9 cellular contexts compared by ENCODE assay signal in genomic region chr2:205024822-205025518, GRCh38.
DNase-seq lines count a peak whose midpoint lies in the region; ATAC-seq and TF ChIP-seq lines count a peak whose summit lies in the region.
"Had no signal": no experiment of that assay in that cellular context is flagged by ENCODE, and none has a peak within 500 bp of the region (broad histone marks: within the 10 kb centered on the region; RNA-seq: fewer than 3 reads in every experiment).

No MANE protein-coding gene starts in this region.

- 56 to 77% methylated on average over 10 of the region's 10 CpGs for WGBS in thyroid gland, 2 donors

- ATAC-seq in GM21786 (IDR thresholded peaks at IDR 0.05; ENCODE audit: unreplicated experiment): no peak
- ATAC-seq in GM21528 (IDR thresholded peaks at IDR 0.05; ENCODE audit: low FRiP score, unreplicated experiment): no peak

- H3K27me3 ChIP-seq in thyroid gland: no peaks in the 10 kb centered on the region

- H3K4me3 ChIP-seq in thyroid gland (replicated peaks in 1 of 3): no peak overlapping the region

- H3K36me3 Mint-ChIP-seq in chondrocyte (ENCODE audit: low read depth): no peaks in the 10 kb centered on the region
- H3K36me3 Mint-ChIP-seq: naive B cell had no signal

- H3K4me3 Mint-ChIP-seq in chondrocyte (ENCODE audit: unreplicated experiment): peak overlapping the region; percentile 54
- H3K4me3 Mint-ChIP-seq: naive B cell had no signal

- TF ChIP-seq POLR2A in thyroid gland (IDR thresholded peaks at IDR 0.05): no peak

- no peak overlapping the region for H3K27ac ChIP-seq in thyroid gland

- H3K4me1 Mint-ChIP-seq in chondrocyte (ENCODE audit: low read depth): peaks cover 20% of the 10 kb centered on the region
- H3K4me1 Mint-ChIP-seq: naive B cell had no signal

- peak; percentile 85 for DNase-seq in GM03348 (ENCODE audit: low spot score)
- peak; percentile 95 for DNase-seq in RKO (ENCODE audit: low spot score)
- DNase-seq in chondrocyte (ENCODE audit: low spot score): no peak
- peak; percentile 67 for DNase-seq in medulla oblongata (ENCODE audit: extremely low spot score)
- DNase-seq in thyroid gland: peak; percentile 4 to 9
- no peak for DNase-seq in central memory CD4-positive, alpha-beta T cell
- DNase-seq: naive B cell had no signal

- intact Hi-C loops in thyroid gland (cut with DNase I): no loop called here

- no peaks in the 10 kb centered on the region for H3K27me3 Mint-ChIP-seq in chondrocyte (ENCODE audit: low read depth)
- H3K27me3 Mint-ChIP-seq: naive B cell had no signal

- H3K9me3 ChIP-seq in thyroid gland: no peaks in the 10 kb centered on the region

- TF ChIP-seq CTCF in chondrocyte (IDR thresholded peaks at IDR 0.05) (no peak), thyroid gland (IDR thresholded peaks at IDR 0.05) (no peak)

- H3K36me3 ChIP-seq in thyroid gland: no peaks in the 10 kb centered on the region

- H3K9me3 Mint-ChIP-seq in chondrocyte (ENCODE audit: low read depth): no peaks in the 10 kb centered on the region

- H3K27ac Mint-ChIP-seq in chondrocyte (ENCODE audit: unreplicated experiment): peak overlapping the region; percentile 93
- H3K27ac Mint-ChIP-seq: naive B cell had no signal

- no peaks in the 10 kb centered on the region for H3K4me1 ChIP-seq in thyroid gland

Comparison
In these comparisons a context has a peak if more than half of its experiments do, and no peak if none do; other contexts are left out.
1. DNase-seq: peak in GM03348 (single experiment), RKO (single experiment), medulla oblongata (single experiment) and thyroid gland (2 of 2); none in chondrocyte (single experiment) and central memory CD4-positive, alpha-beta T cell (single experiment).